ENCODE assay signal across 9 cellular contexts in the genomic region with DNA sequence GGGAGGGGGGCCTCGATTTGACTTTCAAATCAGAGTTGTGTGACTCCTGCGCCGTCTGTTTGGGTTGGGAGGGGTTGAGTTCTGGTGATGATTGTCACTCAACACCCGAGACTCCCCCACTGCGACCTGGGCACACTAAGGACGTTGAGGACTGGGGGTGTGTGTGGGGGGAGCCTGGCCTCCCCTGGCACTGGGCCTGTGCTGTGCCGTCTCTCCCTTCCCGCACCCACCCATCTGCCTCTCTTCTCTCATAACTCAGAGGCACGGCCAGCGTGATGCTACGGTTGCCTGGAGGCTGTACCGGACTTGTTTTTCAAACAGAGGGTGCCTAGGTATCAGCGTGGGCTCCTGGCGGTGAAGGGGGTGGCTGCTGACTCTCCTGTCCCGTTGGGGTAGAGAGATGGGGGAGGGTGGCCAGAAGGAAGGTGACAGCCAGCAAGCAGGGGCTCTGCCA. TPM values are rescaled to one million over a fixed set of nuclear protein-coding genes. Genes with fewer than 3 reads are reported as not detected.
DNase-seq lines count a peak whose midpoint lies in the region; ATAC-seq, FAIRE-seq and TF ChIP-seq lines count a peak whose summit lies in the region.
"Had no signal": no experiment of that assay in that cellular context is flagged by ENCODE, and none has a peak within 500 bp of the region (broad histone marks: within the 10 kb centered on the region; RNA-seq: fewer than 3 reads in every experiment).

No MANE protein-coding gene starts in this region.

- no peak for ATAC-seq in RWPE2 (ENCODE audit: low read depth)

- TF ChIP-seq CTCF in RWPE2 (IDR thresholded peaks at IDR 0.05; ENCODE audit: poor library complexity, severe bottlenecking) (no peak), fibroblast of the aortic adventitia (IDR thresholded peaks at IDR 0.05; ENCODE audit: insufficient read depth, low read length) (no peak), retinal pigment epithelial cell (conservative IDR thresholded peaks at IDR 0.05; ENCODE audit: low read depth, low read length) (no peak)

- no peaks in the 10 kb centered on the region for H3K27me3 ChIP-seq in RWPE2 (ENCODE audit: insufficient read depth, poor library complexity, severe bottlenecking)

- no peaks in the 10 kb centered on the region for H3K9me3 ChIP-seq in RWPE2 (ENCODE audit: severe bottlenecking)

- H3K36me3 ChIP-seq in RWPE2 (ENCODE audit: low read depth): no peaks in the 10 kb centered on the region

- no peak for DNase-seq in RWPE2 (ENCODE audit: low spot score)
- no peak for DNase-seq in fibroblast of the aortic adventitia (ENCODE audit: low read depth)
- no peak for DNase-seq in retinal pigment epithelial cell (ENCODE audit: low read depth)
- DNase-seq in GM19240 (ENCODE audit: insufficient read length, low spot score): no peak
- DNase-seq in NCI-H1105 treated with DMSO at 0.1 percent for 48 hours (lab: John Stamatoyannopoulos, UW): no peak
- DNase-seq in GM12892 (ENCODE audit: insufficient read length): no peak
- DNase-seq in NCI-H1417 treated with DMSO at 0.1 percent for 48 hours (lab: John Stamatoyannopoulos, UW): no peak
- DNase-seq: activated CD4-positive, alpha-beta T cell treated with anti-CD3 and anti-CD28 coated beads for 1 hour had no signal

- FAIRE-seq in GM12892 (lab: Jason Lieb, UNC): no peak

- TF ChIP-seq POLR2A in GM12892 (IDR thresholded peaks at IDR 0.05; ENCODE audit: low read depth, low read length): no peak

- H3K4me3 ChIP-seq in GM08714 (ENCODE audit: low read length) (peak overlapping the region; percentile 91; the same call in 1 of the 2 replicates), RWPE2 (ENCODE audit: severe bottlenecking) (peak overlapping the region; percentile 67), fibroblast of the aortic adventitia (ENCODE audit: low read depth, low read length) (peak overlapping the region; percentile 84), retinal pigment epithelial cell (ENCODE audit: low read length) (peak overlapping the region; percentile 66)

- H3K4me1 ChIP-seq in RWPE2 (ENCODE audit: insufficient read depth, poor library complexity, severe bottlenecking): peaks cover 4% of the 10 kb centered on the region

- no peak overlapping the region for H3K27ac ChIP-seq in RWPE2 (ENCODE audit: poor library complexity, severe bottlenecking)

RNA-seq across cellular contexts. Expression of a gene that starts 56.7 kb away (rescaled TPM):
- total RNA-seq in fibroblast of the aortic adventitia (ENCODE audit: low replicate concordance): 9.4 and 23.0 TPM in 2 replicates
- 16.2 TPM for polyA plus RNA-seq in GM12892 (2012; ENCODE audit: missing spikeins)

RNA-seq across cellular contexts. Expression of a gene that starts 57.2 kb away (rescaled TPM):
- total RNA-seq in fibroblast of the aortic adventitia (ENCODE audit: low replicate concordance): 41.8 and 68.9 TPM in 2 replicates
- 95.0 TPM for polyA plus RNA-seq in GM12892 (2012; ENCODE audit: missing spikeins)
